In genomic region chr12:69329669-69330428, GRCh38 we compare ENCODE assay signal across 1 cellular context.
TF ChIP-seq lines count a peak whose summit lies in the region.

No MANE protein-coding gene starts in this region.

TF ChIP-seq in HEK293, 187 proteins besides CTCF, POLR2A, EP300 and RAD21 (continued from another document):
- no peak for TF ChIP-seq ZNF18 (tag by site-specific recombination; IDR thresholded peaks at IDR 0.05)
- no peak for TF ChIP-seq ZNF510 (tag by site-specific recombination; IDR thresholded peaks at IDR 0.05; ENCODE audit: insufficient replicate concordance)
- TF ChIP-seq ZNF658 (tag by site-specific recombination; IDR thresholded peaks at IDR 0.05): no peak
- no peak for TF ChIP-seq ZNF426 (tag by site-specific recombination; IDR thresholded peaks at IDR 0.05)
- TF ChIP-seq ZIC2 (tag by site-specific recombination; IDR thresholded peaks at IDR 0.05): no peak
- no peak for TF ChIP-seq ZNF473 (tag by site-specific recombination; IDR thresholded peaks at IDR 0.05)
- no peak for TF ChIP-seq ZNF2 (tag by site-specific recombination; IDR thresholded peaks at IDR 0.05)
- TF ChIP-seq ZBTB49 (tag by site-specific recombination; IDR thresholded peaks at IDR 0.05; ENCODE audit: low read depth): no peak
- TF ChIP-seq, protein P1, sequence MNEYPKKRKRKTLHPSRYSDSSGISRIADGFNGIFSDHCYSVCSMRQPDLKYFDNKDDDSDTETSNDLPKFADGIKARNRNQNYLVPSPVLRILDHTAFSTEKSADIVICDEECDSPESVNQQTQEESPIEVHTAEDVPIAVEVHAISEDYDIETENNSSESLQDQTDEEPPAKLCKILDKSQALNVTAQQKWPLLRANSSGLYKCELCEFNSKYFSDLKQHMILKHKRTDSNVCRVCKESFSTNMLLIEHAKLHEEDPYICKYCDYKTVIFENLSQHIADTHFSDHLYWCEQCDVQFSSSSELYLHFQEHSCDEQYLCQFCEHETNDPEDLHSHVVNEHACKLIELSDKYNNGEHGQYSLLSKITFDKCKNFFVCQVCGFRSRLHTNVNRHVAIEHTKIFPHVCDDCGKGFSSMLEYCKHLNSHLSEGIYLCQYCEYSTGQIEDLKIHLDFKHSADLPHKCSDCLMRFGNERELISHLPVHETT (tag by site-specific recombination; IDR thresholded peaks at IDR 0.05): no peak
- TF ChIP-seq FEZF1 (tag by site-specific recombination; IDR thresholded peaks at IDR 0.05): peak; percentile 36; the same call in 1 of the 2 replicates
- no peak for TF ChIP-seq OSR2 (tag by site-specific recombination; IDR thresholded peaks at IDR 0.05)
- peak; percentile 80 for TF ChIP-seq ZNF10 (tag by site-specific recombination; IDR thresholded peaks at IDR 0.05)
- TF ChIP-seq ZNF449 (tag by site-specific recombination; IDR thresholded peaks at IDR 0.05): no peak
- TF ChIP-seq, protein P2, sequence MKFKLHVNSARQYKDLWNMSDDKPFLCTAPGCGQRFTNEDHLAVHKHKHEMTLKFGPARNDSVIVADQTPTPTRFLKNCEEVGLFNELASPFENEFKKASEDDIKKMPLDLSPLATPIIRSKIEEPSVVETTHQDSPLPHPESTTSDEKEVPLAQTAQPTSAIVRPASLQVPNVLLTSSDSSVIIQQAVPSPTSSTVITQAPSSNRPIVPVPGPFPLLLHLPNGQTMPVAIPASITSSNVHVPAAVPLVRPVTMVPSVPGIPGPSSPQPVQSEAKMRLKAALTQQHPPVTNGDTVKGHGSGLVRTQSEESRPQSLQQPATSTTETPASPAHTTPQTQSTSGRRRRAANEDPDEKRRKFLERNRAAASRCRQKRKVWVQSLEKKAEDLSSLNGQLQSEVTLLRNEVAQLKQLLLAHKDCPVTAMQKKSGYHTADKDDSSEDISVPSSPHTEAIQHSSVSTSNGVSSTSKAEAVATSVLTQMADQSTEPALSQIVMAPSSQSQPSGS (tag by site-specific recombination; IDR thresholded peaks at IDR 0.05; ENCODE audit: low read depth): no peak
- no peak for TF ChIP-seq TCF7L2 (IDR thresholded peaks at IDR 0.05; ENCODE audit: borderline replicate concordance, low read depth, low read length)
- TF ChIP-seq ZNF302 (tag by site-specific recombination; IDR thresholded peaks at IDR 0.05; ENCODE audit: low read depth): no peak
- no peak for TF ChIP-seq ZNF26 (tag by site-specific recombination; IDR thresholded peaks at IDR 0.05)
- no peak for TF ChIP-seq BCL11B (tag by site-specific recombination; IDR thresholded peaks at IDR 0.05; ENCODE audit: low read depth)
- TF ChIP-seq, protein P3, sequence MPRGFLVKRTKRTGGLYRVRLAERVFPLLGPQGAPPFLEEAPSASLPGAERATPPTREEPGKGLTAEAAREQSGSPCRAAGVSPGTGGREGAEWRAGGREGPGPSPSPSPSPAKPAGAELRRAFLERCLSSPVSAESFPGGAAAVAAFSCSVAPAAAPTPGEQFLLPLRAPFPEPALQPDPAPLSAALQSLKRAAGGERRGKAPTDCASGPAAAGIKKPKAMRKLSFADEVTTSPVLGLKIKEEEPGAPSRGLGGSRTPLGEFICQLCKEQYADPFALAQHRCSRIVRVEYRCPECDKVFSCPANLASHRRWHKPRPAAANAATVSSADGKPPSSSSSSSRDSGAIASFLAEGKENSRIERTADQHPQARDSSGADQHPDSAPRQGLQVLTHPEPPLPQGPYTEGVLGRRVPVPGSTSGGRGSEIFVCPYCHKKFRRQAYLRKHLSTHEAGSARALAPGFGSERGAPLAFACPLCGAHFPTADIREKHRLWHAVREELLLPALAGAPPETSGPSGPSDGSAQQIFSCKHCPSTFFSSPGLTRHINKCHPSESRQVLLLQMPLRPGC (tag by site-specific recombination; IDR thresholded peaks at IDR 0.05): no peak
- TF ChIP-seq ZNF701 (tag by site-specific recombination; IDR thresholded peaks at IDR 0.05): no peak
- TF ChIP-seq SCRT1 (tag by site-specific recombination; IDR thresholded peaks at IDR 0.05; ENCODE audit: borderline replicate concordance): peak; percentile 91
- TF ChIP-seq, protein P4, sequence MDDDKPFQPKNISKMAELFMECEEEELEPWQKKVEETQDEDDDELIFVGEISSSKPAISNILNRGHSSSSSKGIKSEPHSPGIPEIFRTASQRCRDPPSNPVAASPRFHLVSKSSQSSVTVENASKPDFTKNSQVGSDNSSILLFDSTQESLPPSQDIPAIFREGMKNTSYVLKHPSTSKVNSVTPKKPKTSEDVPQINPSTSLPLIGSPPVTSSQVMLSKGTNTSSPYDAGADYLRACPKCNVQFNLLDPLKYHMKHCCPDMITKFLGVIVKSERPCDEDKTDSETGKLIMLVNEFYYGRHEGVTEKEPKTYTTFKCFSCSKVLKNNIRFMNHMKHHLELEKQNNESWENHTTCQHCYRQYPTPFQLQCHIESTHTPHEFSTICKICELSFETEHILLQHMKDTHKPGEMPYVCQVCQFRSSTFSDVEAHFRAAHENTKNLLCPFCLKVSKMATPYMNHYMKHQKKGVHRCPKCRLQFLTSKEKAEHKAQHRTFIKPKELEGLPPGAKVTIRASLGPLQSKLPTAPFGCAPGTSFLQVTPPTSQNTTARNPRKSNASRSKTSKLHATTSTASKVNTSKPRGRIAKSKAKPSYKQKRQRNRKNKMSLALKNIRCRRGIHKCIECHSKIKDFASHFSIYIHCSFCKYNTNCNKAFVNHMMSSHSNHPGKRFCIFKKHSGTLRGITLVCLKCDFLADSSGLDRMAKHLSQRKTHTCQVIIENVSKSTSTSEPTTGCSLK (tag by site-specific recombination; IDR thresholded peaks at IDR 0.05): no peak
- no peak for TF ChIP-seq ZXDB (tag by site-specific recombination; IDR thresholded peaks at IDR 0.05)
